ENCODE assay signal across 10 cellular contexts in the genomic region with DNA sequence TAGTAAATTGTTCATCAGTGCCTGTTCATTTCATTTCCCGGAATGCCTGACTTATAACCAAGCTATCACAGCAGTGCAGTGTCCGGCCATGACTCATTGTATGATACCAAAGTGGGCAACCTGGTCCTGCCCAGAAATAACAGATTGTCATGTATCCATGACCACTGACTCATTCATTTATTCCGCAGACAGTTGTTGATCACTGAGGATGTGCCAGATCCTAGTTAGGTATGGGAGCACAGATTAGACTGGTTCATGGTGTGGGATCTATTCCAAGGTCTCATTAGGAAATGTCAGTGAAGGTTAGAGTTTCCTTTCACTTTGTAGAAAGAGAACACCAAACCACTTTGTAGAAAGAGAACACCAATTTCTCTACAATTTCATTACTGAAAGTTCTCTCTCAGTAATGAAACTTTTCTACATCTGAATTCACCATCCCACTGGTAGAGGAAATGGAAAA. TPM values are rescaled to one million over a fixed set of nuclear protein-coding genes. Genes with fewer than 3 reads are reported as not detected.
DNase-seq lines count a peak whose midpoint lies in the region; ATAC-seq, FAIRE-seq and TF ChIP-seq lines count a peak whose summit lies in the region.
"Had no signal": no experiment of that assay in that cellular context is flagged by ENCODE, and none has a peak within 500 bp of the region (broad histone marks: within the 10 kb centered on the region; RNA-seq: fewer than 3 reads in every experiment).

No MANE protein-coding gene starts in this region.

- H3K27ac Mint-ChIP-seq in CD4-positive, alpha-beta T cell: no peak overlapping the region

- no peaks in the 10 kb centered on the region for H3K36me3 ChIP-seq in RWPE2 (ENCODE audit: low read depth)

- no peak overlapping the region for H3K4me3 Mint-ChIP-seq in CD4-positive, alpha-beta T cell

- H3K4me1 Mint-ChIP-seq in CD4-positive, alpha-beta T cell (ENCODE audit: low read depth): no peaks in the 10 kb centered on the region

- peak overlapping the region; percentile 96 for H3K27ac ChIP-seq in RWPE2 (ENCODE audit: poor library complexity, severe bottlenecking)
- H3K27ac ChIP-seq in CD4-positive, alpha-beta T cell (ENCODE audit: low read depth, low read length): no peak overlapping the region

- intact Hi-C loops in CD4-positive, alpha-beta T cell (cut with DNase I, micrococcal nuclease): no loop called here

- FAIRE-seq in GM18507 (lab: Jason Lieb, UNC): peak; percentile 21

- H3K4me3 ChIP-seq in RWPE2 (ENCODE audit: severe bottlenecking) (no peak overlapping the region), fibroblast of mammary gland (ENCODE audit: control insufficient read depth, low read depth, low read length) (no peak overlapping the region)

- no peaks in the 10 kb centered on the region for H3K9me3 Mint-ChIP-seq in CD4-positive, alpha-beta T cell

- H3K27me3 Mint-ChIP-seq in CD4-positive, alpha-beta T cell: no peaks in the 10 kb centered on the region

- H3K9me3 ChIP-seq in RWPE2 (ENCODE audit: severe bottlenecking): no peaks in the 10 kb centered on the region
- H3K9me3 ChIP-seq in CD4-positive, alpha-beta T cell (ENCODE audit: control insufficient read depth, low read length): no peaks in the 10 kb centered on the region

- H3K36me3 Mint-ChIP-seq in CD4-positive, alpha-beta T cell (ENCODE audit: low read depth): no peaks in the 10 kb centered on the region

- POLR2A ChIA-PET in CD4-positive, alpha-beta T cell (lab: Charles Lee): no interaction called here

- TF ChIP-seq CTCF in RWPE2 (IDR thresholded peaks at IDR 0.05; ENCODE audit: poor library complexity, severe bottlenecking): no peak
- TF ChIP-seq CTCF in fibroblast of mammary gland (conservative IDR thresholded peaks at IDR 0.05; ENCODE audit: control insufficient read depth, insufficient read depth, low read depth, low read length): no peak
- no peak for TF ChIP-seq CTCF in GM20000 (IDR thresholded peaks at IDR 0.05; ENCODE audit: extremely low read depth, missing control alignments)
- no peak for TF ChIP-seq CTCF in CD4-positive, alpha-beta T cell (IDR thresholded peaks at IDR 0.05)

- H3K27me3 ChIP-seq in RWPE2 (ENCODE audit: insufficient read depth, poor library complexity, severe bottlenecking): no peaks in the 10 kb centered on the region
- H3K27me3 ChIP-seq in CD4-positive, alpha-beta T cell (ENCODE audit: control insufficient read depth, insufficient read depth, low read length): no peaks in the 10 kb centered on the region

- DNase-seq in GM18507 (ENCODE audit: extremely low spot score, insufficient read length, low read depth) (no peak), RWPE2 (ENCODE audit: low spot score) (peak; percentile 82), fibroblast of mammary gland (ENCODE audit: low read depth) (peak; percentile 96), renal cortical epithelial cell (ENCODE audit: low read depth) (peak; percentile 98), GM20000 (ENCODE audit: low spot score) (no peak)
- DNase-seq in CD4-positive, alpha-beta T cell: no peak
- DNase-seq: NCI-H187 treated with DMSO at 0.1 percent for 48 hours, T-helper 2 cell had no signal

- CTCF ChIA-PET in CD4-positive, alpha-beta T cell (lab: Charles Lee): no interaction called here

- H3K4me1 ChIP-seq in RWPE2 (ENCODE audit: insufficient read depth, poor library complexity, severe bottlenecking): peaks cover 33% of the 10 kb centered on the region

- ATAC-seq in RWPE2 (ENCODE audit: low read depth) (peak; percentile 92), HG02840 (IDR thresholded peaks at IDR 0.05; ENCODE audit: low FRiP score, unreplicated experiment) (no peak), GM21786 (IDR thresholded peaks at IDR 0.05; ENCODE audit: unreplicated experiment) (no peak)
- ATAC-seq in CD4-positive, alpha-beta T cell (ENCODE audit: poor library complexity): no peak

RNA-seq across cellular contexts. Expression of gene NREP, which starts 8.7 kb away (rescaled TPM):
- total RNA-seq in renal cortical epithelial cell: 50.5 and 85.8 TPM in 2 replicates
- total RNA-seq in CD4-positive, alpha-beta T cell: 1 to 10 TPM; 2.3 to 2.9 TPM

Comparison
In these comparisons a context has a peak if more than half of its experiments do, and no peak if none do; other contexts are left out.
1. DNase-seq: peak in RWPE2 (single experiment), fibroblast of mammary gland (single experiment) and renal cortical epithelial cell (single experiment); none in GM18507 (single experiment), GM20000 (single experiment) and CD4-positive, alpha-beta T cell (0 of 10).
2. RNA of gene NREP, which starts 8.7 kb away (total RNA-seq): 50.5 to 85.8 TPM in renal cortical epithelial cell; 2.3 to 2.9 TPM in CD4-positive, alpha-beta T cell; every median in the first group is over 10 times any median in the second.